In genomic region chr12:57609781-57610552, GRCh38 we compare ENCODE assay signal across 8 cellular contexts. TPM values are rescaled to one million over a fixed set of nuclear protein-coding genes. Genes with fewer than 3 reads are reported as not detected.
DNase-seq lines count a peak whose midpoint lies in the region; ATAC-seq and TF ChIP-seq lines count a peak whose summit lies in the region.

No MANE protein-coding gene starts in this region.

- POLR2A ChIA-PET in CD8-positive, alpha-beta T cell (lab: Charles Lee) = no interaction called here

- no peak overlapping the region for H2BK12ac ChIP-seq in trophoblast cell (ENCODE audit: low read length)

- no peak for TF ChIP-seq CTCF in CD8-positive, alpha-beta T cell (IDR thresholded peaks at IDR 0.05)
- no peak for TF ChIP-seq CTCF in left ventricle myocardium inferior (IDR thresholded peaks at IDR 0.05; ENCODE audit: borderline replicate concordance)

- H3K4me1 ChIP-seq in CD8-positive, alpha-beta T cell (ENCODE audit: insufficient read depth, low read length) = peaks cover 20% of the 10 kb centered on the region
- H3K4me1 ChIP-seq in left ventricle myocardium inferior = peaks cover 96% of the 10 kb centered on the region
- H3K4me1 ChIP-seq in trophoblast cell (ENCODE audit: control insufficient read depth in 1 of 2, insufficient read depth in 2 of 2, low read length in 2 of 2) = peaks cover 8 to 10% of the 10 kb centered on the region in 2 experiments

- H3K27me3 Mint-ChIP-seq in CD8-positive, alpha-beta T cell (ENCODE audit: low read depth) = peaks cover 9% of the 10 kb centered on the region
- peaks cover 36% of the 10 kb centered on the region for H3K27me3 Mint-ChIP-seq in activated T-helper 1 cell treated with anti-CD3 and anti-CD28 coated beads, Interleukin-12 subunit alpha, Interleukin-12 subunit beta, Interleukin-2, Interleukin-4 antibody, amounts not matched to agents 30 ng/mL and 10 ng/mL and 1 ng/mL, durations not matched to agents 14 hours and 24 hours and 36 hours (ENCODE audit: insufficient read depth)

- intact Hi-C loops in CD8-positive, alpha-beta T cell (cut with DNase I, micrococcal nuclease) = no loop called here
- intact Hi-C loops in activated T-helper 1 cell treated with anti-CD3 and anti-CD28 coated beads, Interleukin-12 subunit alpha, Interleukin-12 subunit beta, Interleukin-2, Interleukin-4 antibody, amounts not matched to agents 30 ng/mL and 10 ng/mL and 1 ng/mL, durations not matched to agents 14 hours and 24 hours and 36 hours (cut with micrococcal nuclease) = loop anchor here (5.0 kb wide), 2 partner anchors 58 to 132 kb away; partner anchors contain the start of gene KIF5A
- intact Hi-C loops in left ventricle myocardium inferior (cut with micrococcal nuclease) = no loop called here

- no peak overlapping the region for H3K9ac ChIP-seq in trophoblast cell (ENCODE audit: low read length)

- no peak overlapping the region for H3K4ac ChIP-seq in trophoblast cell (ENCODE audit: low read depth, low read length)

- H3K4me1 Mint-ChIP-seq in CD8-positive, alpha-beta T cell (ENCODE audit: low read depth) = peaks cover 20% of the 10 kb centered on the region
- H3K4me1 Mint-ChIP-seq in activated T-helper 1 cell treated with anti-CD3 and anti-CD28 coated beads, Interleukin-12 subunit alpha, Interleukin-12 subunit beta, Interleukin-2, Interleukin-4 antibody, amounts not matched to agents 30 ng/mL and 10 ng/mL and 1 ng/mL, durations not matched to agents 14 hours and 24 hours and 36 hours (ENCODE audit: low read depth) = peaks cover 14% of the 10 kb centered on the region

- no peak overlapping the region for H3K27ac ChIP-seq in CD8-positive, alpha-beta T cell (ENCODE audit: low read depth, low read length)
- H3K27ac ChIP-seq in left ventricle myocardium inferior (replicated peaks) (peak overlapping the region; percentile 90), trophoblast cell (ENCODE audit: low read depth, low read length) (no peak overlapping the region)

- H3K27me3 ChIP-seq in CD8-positive, alpha-beta T cell (ENCODE audit: insufficient read depth, low read length) = no peaks in the 10 kb centered on the region
- H3K27me3 ChIP-seq in left ventricle myocardium inferior (ENCODE audit: low read depth) (peaks cover 4% of the 10 kb centered on the region), trophoblast cell (ENCODE audit: insufficient read depth, low read length) (peaks cover 15% of the 10 kb centered on the region)

- no peak overlapping the region for H2BK120ac ChIP-seq in trophoblast cell (ENCODE audit: insufficient read depth, low read length, poor library complexity)

- no peaks in the 10 kb centered on the region for H3K9me3 ChIP-seq in CD8-positive, alpha-beta T cell (ENCODE audit: low read length)
- no peaks in the 10 kb centered on the region for H3K9me3 ChIP-seq in left ventricle myocardium inferior (replicated peaks)
- H3K9me3 ChIP-seq in trophoblast cell (ENCODE audit: insufficient read depth, low read depth, low read length) = peaks cover 2% of the 10 kb centered on the region

- no peak overlapping the region for H2AK5ac ChIP-seq in trophoblast cell (ENCODE audit: low read length)

- no peak overlapping the region for H4K12ac ChIP-seq in trophoblast cell (ENCODE audit: low read depth, low read length)

- peak overlapping the region; percentile 76 for H3K4me3 Mint-ChIP-seq in CD8-positive, alpha-beta T cell
- peak overlapping the region; percentile 75 for H3K4me3 Mint-ChIP-seq in activated T-helper 1 cell treated with anti-CD3 and anti-CD28 coated beads, Interleukin-12 subunit alpha, Interleukin-12 subunit beta, Interleukin-2, Interleukin-4 antibody, amounts not matched to agents 30 ng/mL and 10 ng/mL and 1 ng/mL, durations not matched to agents 14 hours and 24 hours and 36 hours

- no peak overlapping the region for H3K14ac ChIP-seq in trophoblast cell (ENCODE audit: low read length)

- no peaks in the 10 kb centered on the region for H3K9me3 Mint-ChIP-seq in CD8-positive, alpha-beta T cell
- no peaks in the 10 kb centered on the region for H3K9me3 Mint-ChIP-seq in activated T-helper 1 cell treated with anti-CD3 and anti-CD28 coated beads, Interleukin-12 subunit alpha, Interleukin-12 subunit beta, Interleukin-2, Interleukin-4 antibody, amounts not matched to agents 30 ng/mL and 10 ng/mL and 1 ng/mL, durations not matched to agents 14 hours and 24 hours and 36 hours

- peaks cover 4% of the 10 kb centered on the region for H3K36me3 ChIP-seq in CD8-positive, alpha-beta T cell (ENCODE audit: insufficient read depth, low read length)
- H3K36me3 ChIP-seq in left ventricle myocardium inferior (peaks cover 23% of the 10 kb centered on the region), trophoblast cell (ENCODE audit: control insufficient read depth in 1 of 2, insufficient read depth in 2 of 2, low read length in 2 of 2) (peaks cover 0 to 7% of the 10 kb centered on the region in 2 experiments)

- no peak overlapping the region for H3K23ac ChIP-seq in trophoblast cell (ENCODE audit: low read length)

- no peak for ATAC-seq in CD8-positive, alpha-beta T cell
- no peak for ATAC-seq in HG02763 (IDR thresholded peaks at IDR 0.05; ENCODE audit: unreplicated experiment)
- ATAC-seq in HG03175 (IDR thresholded peaks at IDR 0.05; ENCODE audit: unreplicated experiment) = no peak
- ATAC-seq in GM18517 (IDR thresholded peaks at IDR 0.05; ENCODE audit: unreplicated experiment) = no peak

- peaks cover 1% of the 10 kb centered on the region for H3K79me2 ChIP-seq in trophoblast cell (ENCODE audit: control insufficient read depth, insufficient read depth, low read length, poor library complexity)

- H3K79me1 ChIP-seq in trophoblast cell (ENCODE audit: low read length) = peaks cover 6% of the 10 kb centered on the region

- H3K18ac ChIP-seq in trophoblast cell (ENCODE audit: low read length) = no peak overlapping the region

- peak overlapping the region; percentile 91 for H3K4me2 ChIP-seq in trophoblast cell (ENCODE audit: low read length)

- H2BK5ac ChIP-seq in trophoblast cell (ENCODE audit: low read depth, low read length, poor library complexity) = no peak overlapping the region

- no peak for DNase-seq in CD8-positive, alpha-beta T cell
- DNase-seq in activated T-helper 1 cell treated with anti-CD3 and anti-CD28 coated beads, Interleukin-12 subunit alpha, Interleukin-12 subunit beta, Interleukin-2, Interleukin-4 antibody, amounts not matched to agents 30 ng/mL and 10 ng/mL and 1 ng/mL, durations not matched to agents 14 hours and 24 hours and 36 hours (ENCODE audit: low spot score) = no peak
- DNase-seq in left ventricle myocardium inferior = peak; percentile 56
- DNase-seq in trophoblast cell = no peak
- no peak for DNase-seq in COLO829 (ENCODE audit: low spot score)

- CTCF ChIA-PET in CD8-positive, alpha-beta T cell (lab: Charles Lee) = interaction anchor here (0.9 kb wide), 1 partner anchor 119 kb away, joined by 3 read pairs; no protein-coding TSS in a partner anchor

- H4K91ac ChIP-seq in trophoblast cell (ENCODE audit: low read depth, low read length) = no peak overlapping the region

- WGBS in trophoblast cell (ENCODE audit: extremely low coverage, insufficient coverage, insufficient read length) = no CpG with 5 or more reads among the region's 34 CpGs

- no peak overlapping the region for H2AFZ ChIP-seq in trophoblast cell (ENCODE audit: insufficient read depth, low read length, poor library complexity)

- H3K4me3 ChIP-seq in CD8-positive, alpha-beta T cell (ENCODE audit: low read depth, low read length) = peak overlapping the region; percentile 36
- H3K4me3 ChIP-seq in left ventricle myocardium inferior (peak overlapping the region; percentile 87), trophoblast cell (ENCODE audit: low read depth, low read length) (no peak overlapping the region)

- peaks cover 21% of the 10 kb centered on the region for H3K36me3 Mint-ChIP-seq in CD8-positive, alpha-beta T cell
- peaks cover 2% of the 10 kb centered on the region for H3K36me3 Mint-ChIP-seq in activated T-helper 1 cell treated with anti-CD3 and anti-CD28 coated beads, Interleukin-12 subunit alpha, Interleukin-12 subunit beta, Interleukin-2, Interleukin-4 antibody, amounts not matched to agents 30 ng/mL and 10 ng/mL and 1 ng/mL, durations not matched to agents 14 hours and 24 hours and 36 hours (ENCODE audit: low read depth)

- no peak overlapping the region for H4K8ac ChIP-seq in trophoblast cell (ENCODE audit: low read depth, low read length)

- no peak overlapping the region for H3K27ac Mint-ChIP-seq in CD8-positive, alpha-beta T cell
- H3K27ac Mint-ChIP-seq in activated T-helper 1 cell treated with anti-CD3 and anti-CD28 coated beads, Interleukin-12 subunit alpha, Interleukin-12 subunit beta, Interleukin-2, Interleukin-4 antibody, amounts not matched to agents 30 ng/mL and 10 ng/mL and 1 ng/mL, durations not matched to agents 14 hours and 24 hours and 36 hours = peak overlapping the region; percentile 43

RNA-seq across cellular contexts. Expression of gene ARHGEF25, which starts 1.3 kb away (rescaled TPM):
- total RNA-seq in CD8-positive, alpha-beta T cell = under 1 TPM; 0.33 to 0.36 TPM
- total RNA-seq in activated T-helper 1 cell treated with anti-CD3 and anti-CD28 coated beads, Interleukin-12 subunit alpha, Interleukin-12 subunit beta, Interleukin-2, Interleukin-4 antibody, amounts not matched to agents 30 ng/mL and 10 ng/mL and 1 ng/mL, durations not matched to agents 14 hours and 24 hours and 36 hours = 0.60 and 1.5 TPM in 2 replicates
- 9.7 TPM for total RNA-seq in left ventricle myocardium inferior
- 2.3 and 2.6 TPM in 2 replicates for polyA plus RNA-seq in trophoblast cell (2013)

RNA-seq across cellular contexts. Expression of gene DTX3, which starts 5.3 kb away (rescaled TPM):
- 10 to 100 TPM; 33.2 to 33.7 TPM for total RNA-seq in CD8-positive, alpha-beta T cell
- 16.8 and 18.5 TPM in 2 replicates for total RNA-seq in activated T-helper 1 cell treated with anti-CD3 and anti-CD28 coated beads, Interleukin-12 subunit alpha, Interleukin-12 subunit beta, Interleukin-2, Interleukin-4 antibody, amounts not matched to agents 30 ng/mL and 10 ng/mL and 1 ng/mL, durations not matched to agents 14 hours and 24 hours and 36 hours
- 22.3 TPM for total RNA-seq in left ventricle myocardium inferior
- 13.0 and 13.2 TPM in 2 replicates for polyA plus RNA-seq in trophoblast cell (2013)

RNA-seq across cellular contexts. Expression of gene PIP4K2C, which starts 19.0 kb away (rescaled TPM):
- total RNA-seq in CD8-positive, alpha-beta T cell = 10 to 100 TPM; 16.4 to 20.1 TPM
- 22.8 and 25.7 TPM in 2 replicates for total RNA-seq in activated T-helper 1 cell treated with anti-CD3 and anti-CD28 coated beads, Interleukin-12 subunit alpha, Interleukin-12 subunit beta, Interleukin-2, Interleukin-4 antibody, amounts not matched to agents 30 ng/mL and 10 ng/mL and 1 ng/mL, durations not matched to agents 14 hours and 24 hours and 36 hours
- 12.3 TPM for total RNA-seq in left ventricle myocardium inferior
- polyA plus RNA-seq in trophoblast cell (2013) = 31.5 and 32.2 TPM in 2 replicates

RNA-seq across cellular contexts. Expression of gene B4GALNT1, which starts 23.0 kb away (rescaled TPM):
- not detected for total RNA-seq in CD8-positive, alpha-beta T cell
- 4.4 and 4.6 TPM in 2 replicates for total RNA-seq in activated T-helper 1 cell treated with anti-CD3 and anti-CD28 coated beads, Interleukin-12 subunit alpha, Interleukin-12 subunit beta, Interleukin-2, Interleukin-4 antibody, amounts not matched to agents 30 ng/mL and 10 ng/mL and 1 ng/mL, durations not matched to agents 14 hours and 24 hours and 36 hours
- 4.7 TPM for total RNA-seq in left ventricle myocardium inferior
- 0.21 and 0.33 TPM in 2 replicates for polyA plus RNA-seq in trophoblast cell (2013)
